Comparison of ENCODE assay signal across 21 cellular contexts in the genomic region with DNA sequence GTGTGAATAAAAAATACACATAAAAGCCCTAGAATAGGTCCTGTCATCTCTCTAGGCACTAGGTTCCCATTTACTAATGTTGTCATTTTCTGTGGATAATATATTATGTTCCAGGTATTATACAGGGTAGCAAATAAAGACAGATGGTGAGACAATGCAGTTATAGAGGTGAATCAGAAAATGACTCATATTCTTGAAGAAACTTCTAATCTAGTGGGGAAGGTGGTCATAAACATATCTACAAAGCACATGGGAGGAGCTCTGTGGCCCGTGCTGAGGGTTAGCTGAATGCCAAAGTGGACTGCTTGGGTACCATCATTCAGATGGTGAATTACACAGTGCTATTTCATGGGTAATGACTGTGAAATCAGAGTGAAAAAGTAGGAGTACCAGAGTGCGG.
DNase-seq lines count a peak whose midpoint lies in the region; ATAC-seq, FAIRE-seq and TF ChIP-seq lines count a peak whose summit lies in the region.
"Had no signal": no experiment of that assay in that cellular context is flagged by ENCODE, and none has a peak within 500 bp of the region (broad histone marks: within the 10 kb centered on the region; RNA-seq: fewer than 3 reads in every experiment).

No MANE protein-coding gene starts in this region.

- H3K4me3 ChIP-seq in bronchial epithelial cell (ENCODE audit: low read depth, low read length): no peak overlapping the region
- H3K4me3 ChIP-seq in psoas muscle: no peak overlapping the region

- peak; percentile 14 for DNase-seq in A172 (ENCODE audit: low spot score)
- DNase-seq in DMS53 treated with DMSO at 0.1 percent for 48 hours (lab: John Stamatoyannopoulos, UW; ENCODE audit: unreplicated experiment): peak; percentile 15
- peak; percentile 92 for DNase-seq in NCI-H69 (lab: John Stamatoyannopoulos, UW)
- peak; percentile 59 for DNase-seq in bronchial epithelial cell (ENCODE audit: low read depth)
- no peak for DNase-seq in psoas muscle
- no peak for DNase-seq in NOMO-1 treated with DMSO at 0.1 percent for 48 hours (lab: John Stamatoyannopoulos, UW; ENCODE audit: unreplicated experiment)
- DNase-seq: CD4-positive, CD25-positive, alpha-beta regulatory T cell; GF-D8; Kasumi-1; MM.1S; NCI-H1092; NCI-H1436; NCI-H2107; NCI-H526 treated with DMSO at 0.1 percent for 48 hours; NK-92 treated with Interleukin-12 subunit alpha and Interleukin-12 subunit beta, amount 100 ng/mL, for 24 hours; SHP77; SW 1271; T-helper 17 cell had no signal

- H3K36me3 ChIP-seq in bronchial epithelial cell (ENCODE audit: control insufficient read depth, insufficient read depth, low read length) (no peaks in the 10 kb centered on the region), psoas muscle (ENCODE audit: insufficient read depth in 1 of 2, low read depth in 1 of 2) (no peaks in the 10 kb centered on the region)

- H3K27ac ChIP-seq in psoas muscle: no peak overlapping the region

- H3K4me1 ChIP-seq in psoas muscle: no peaks in the 10 kb centered on the region

- no peak for FAIRE-seq in bronchial epithelial cell (lab: Jason Lieb, UNC)
- FAIRE-seq: H1, RCC 7860 had no signal

- H3K9me3 ChIP-seq in psoas muscle: no peaks in the 10 kb centered on the region

- WGBS in psoas muscle, 3 donors: 57 to 63% (median 59%) methylated on average over 2 of the region's 2 CpGs

- no peak for ATAC-seq in psoas muscle
- ATAC-seq in HG02763 (IDR thresholded peaks at IDR 0.05; ENCODE audit: unreplicated experiment): no peak
- ATAC-seq: T-helper 17 cell had no signal

- TF ChIP-seq CTCF in bronchial epithelial cell (IDR thresholded peaks at IDR 0.05; ENCODE audit: insufficient read depth, low read length, severe bottlenecking) (no peak), psoas muscle (IDR thresholded peaks at IDR 0.05) (no peak)

- intact Hi-C loops in psoas muscle (cut with DNase I): no loop called here

- H3K27me3 ChIP-seq in bronchial epithelial cell (ENCODE audit: control insufficient read depth, insufficient read depth, low read length) (no peaks in the 10 kb centered on the region), psoas muscle (ENCODE audit: insufficient read depth in 3 of 3, low read length in 2 of 3) (no peaks in the 10 kb centered on the region)

Comparison
In these comparisons a context has a peak if more than half of its experiments do, and no peak if none do; other contexts are left out.
1. DNase-seq: peak in A172 (single experiment), DMS53 treated with DMSO at 0.1 percent for 48 hours (single experiment), NCI-H69 (single experiment) and bronchial epithelial cell (single experiment); none in psoas muscle (0 of 2) and NOMO-1 treated with DMSO at 0.1 percent for 48 hours (single experiment).